Comparison of ENCODE assay signal across 24 cellular contexts in genomic region chr4:152719291-152719690, GRCh38. TPM values are rescaled to one million over a fixed set of nuclear protein-coding genes. Genes with fewer than 3 reads are reported as not detected.
A peak's percentile ranks its signal among the peaks of the same experiment; 100 is the strongest.
DNase-seq lines count a peak whose midpoint lies in the region; ATAC-seq, FAIRE-seq and TF ChIP-seq lines count a peak whose summit lies in the region.
"Had no signal": no experiment of that assay in that cellular context is flagged by ENCODE, and none has a peak within 500 bp of the region (broad histone marks: within the 10 kb centered on the region; RNA-seq: fewer than 3 reads in every experiment).

No MANE protein-coding gene starts in this region.

- no peak overlapping the region for H3K4me3 Mint-ChIP-seq in GM23338
- no peak overlapping the region for H3K4me3 Mint-ChIP-seq in stimulated activated naive B cell treated with anti-CD40 and anti-IgM and Interleukin-4, amounts not matched to agents 10 μg/mL and 1 μg/mL and 100 μg/mL, for 72 hours
- H3K4me3 Mint-ChIP-seq: CD4-positive, alpha-beta T cell had no signal

- H3K4me3 ChIP-seq in GM23338 (no peak overlapping the region), small intestine (ENCODE audit: low read depth in 1 of 2, low read length in 2 of 2) (no peak overlapping the region), spleen (no peak overlapping the region)
- H3K4me3 ChIP-seq: A549; BLaER1 treated with 17β-estradiol and CSF1 and Interleukin-3, amounts not matched to agents 10 nM and 100 nM; GM12878; K562; PC-9; SJSA1 had no signal

- H3K36me3 Mint-ChIP-seq in GM23338 (ENCODE audit: low read depth) = peaks cover 10% of the 10 kb centered on the region
- H3K36me3 Mint-ChIP-seq in stimulated activated naive B cell treated with anti-CD40 and anti-IgM and Interleukin-4, amounts not matched to agents 10 μg/mL and 1 μg/mL and 100 μg/mL, for 72 hours = peaks cover 6 to 7% of the 10 kb centered on the region in 2 donors

- DNase-seq in GM23338 (ENCODE audit: low spot score) (no peak), foreskin keratinocyte (no peak), small intestine (no peak), spleen (no peak), HCEC 1CT (no peak)
- no peak for DNase-seq in stimulated activated naive B cell treated with anti-CD40 and anti-IgM and Interleukin-4, amounts not matched to agents 10 μg/mL and 1 μg/mL and 100 μg/mL, for 72 hours
- DNase-seq: AML-193; CD4-positive, alpha-beta T cell; Kasumi-1; NCI-H1105 treated with DMSO at 0.1 percent for 48 hours; NCI-H146; NCI-H1930; NCI-H524 treated with DMSO at 0.1 percent for 48 hours; NCI-H774; PC-9 had no signal

- ATAC-seq in GM23338 (no peak), foreskin keratinocyte (no peak)
- ATAC-seq in stimulated activated naive B cell treated with anti-CD40 and anti-IgM and Interleukin-4, amounts not matched to agents 10 μg/mL and 1 μg/mL and 100 μg/mL, for 72 hours (replicated peaks) = no peak
- ATAC-seq: A549, GM12878, Right ventricle myocardium inferior had no signal

- no peaks in the 10 kb centered on the region for H3F3A ChIP-seq in GM23338 (replicated peaks; ENCODE audit: low read depth)

- H3K27ac ChIP-seq in GM23338 (ENCODE audit: low read depth) (no peak overlapping the region), VCaP (peak overlapping the region; percentile 53; the same call in 1 of the 2 replicates), foreskin keratinocyte (peak overlapping the region; percentile 88), small intestine (ENCODE audit: low read depth in 1 of 2, low read length in 1 of 2) (no peak overlapping the region), spleen (no peak overlapping the region)
- H3K27ac ChIP-seq: A549; BLaER1 treated with 17β-estradiol and CSF1 and Interleukin-3, amounts not matched to agents 10 nM and 100 nM; HL-60; PC-9; SJSA1 had no signal

- no peak for FAIRE-seq in small intestine (lab: Jason Lieb, UNC)
- FAIRE-seq: A549, G401.6, GM12878, K562 had no signal

- no peaks in the 10 kb centered on the region for H3K79me2 ChIP-seq in GM23338 (replicated peaks; ENCODE audit: insufficient read depth)

- no peak for TF ChIP-seq POLR2A in spleen (IDR thresholded peaks at IDR 0.05)

- H3K9me2 ChIP-seq in GM23338 (ENCODE audit: insufficient read depth) = no peaks in the 10 kb centered on the region

- H3K27me3 Mint-ChIP-seq in GM23338 (ENCODE audit: insufficient read depth, low read depth, poor library complexity) = peaks cover 9% of the 10 kb centered on the region
- peaks cover 4 to 6% of the 10 kb centered on the region in 2 donors for H3K27me3 Mint-ChIP-seq in stimulated activated naive B cell treated with anti-CD40 and anti-IgM and Interleukin-4, amounts not matched to agents 10 μg/mL and 1 μg/mL and 100 μg/mL, for 72 hours
- H3K27me3 Mint-ChIP-seq: CD4-positive, alpha-beta T cell had no signal

- TF ChIP-seq CTCF in GM23338 (conservative IDR thresholded peaks at IDR 0.05; ENCODE audit: low read depth in 2 of 2) = no peak
- no peak for TF ChIP-seq CTCF in VCaP (conservative IDR thresholded peaks at IDR 0.05)
- TF ChIP-seq CTCF in foreskin keratinocyte (conservative IDR thresholded peaks at IDR 0.05) = no peak
- TF ChIP-seq CTCF in spleen (IDR thresholded peaks at IDR 0.05 in 8 of 11, conservative IDR thresholded peaks at IDR 0.05 in 3 of 11) = no peak

- peaks cover 4% of the 10 kb centered on the region for H3K4me1 ChIP-seq in GM23338 (ENCODE audit: insufficient read depth)
- peaks cover 13% of the 10 kb centered on the region for H3K4me1 ChIP-seq in foreskin keratinocyte
- no peaks in the 10 kb centered on the region for H3K4me1 ChIP-seq in small intestine (ENCODE audit: control insufficient read depth in 2 of 2, insufficient read depth in 1 of 2, low read depth in 1 of 2, low read length in 1 of 2)
- H3K4me1 ChIP-seq in spleen = peaks cover 0 to 5% (median 0%) of the 10 kb centered on the region in 6 donors
- H3K4me1 ChIP-seq: A549, SJSA1 had no signal

- no peaks in the 10 kb centered on the region for H4K20me1 ChIP-seq in GM23338 (replicated peaks; ENCODE audit: insufficient read depth)
- H4K20me1 ChIP-seq: BLaER1 treated with 17β-estradiol and CSF1 and Interleukin-3, amounts not matched to agents 10 nM and 100 nM had no signal

- 46 to 97% (median 78%) methylated on average over 1 of the region's 1 CpG for WGBS in small intestine, 3 donors
- WGBS in spleen, 5 donors = 59 to 100% (median 97%) methylated on average over 1 of the region's 1 CpG

- H3K27ac Mint-ChIP-seq in GM23338 = no peak overlapping the region
- H3K27ac Mint-ChIP-seq in stimulated activated naive B cell treated with anti-CD40 and anti-IgM and Interleukin-4, amounts not matched to agents 10 μg/mL and 1 μg/mL and 100 μg/mL, for 72 hours = peak overlapping the region; percentile 7
- H3K27ac Mint-ChIP-seq: CD4-positive, alpha-beta T cell had no signal

- no peak overlapping the region for H3K4me2 ChIP-seq in GM23338
- H3K4me2 ChIP-seq: A549; BLaER1 treated with 17β-estradiol and CSF1 and Interleukin-3, amounts not matched to agents 10 nM and 100 nM; PC-9 had no signal

- peaks cover 8% of the 10 kb centered on the region; the same call in 2 of the 3 replicates for H3K9me3 Mint-ChIP-seq in GM23338
- peaks cover 5 to 6% of the 10 kb centered on the region in 2 donors for H3K9me3 Mint-ChIP-seq in stimulated activated naive B cell treated with anti-CD40 and anti-IgM and Interleukin-4, amounts not matched to agents 10 μg/mL and 1 μg/mL and 100 μg/mL, for 72 hours

- H3K9me3 ChIP-seq in small intestine (ENCODE audit: control insufficient read depth, low read depth) = no peaks in the 10 kb centered on the region
- H3K9me3 ChIP-seq in spleen = peaks cover 0 to 15% (median 0%) of the 10 kb centered on the region in 8 donors
- H3K9me3 ChIP-seq: SJSA1 had no signal

- peaks cover 27% of the 10 kb centered on the region for H3K4me1 Mint-ChIP-seq in GM23338
- H3K4me1 Mint-ChIP-seq in stimulated activated naive B cell treated with anti-CD40 and anti-IgM and Interleukin-4, amounts not matched to agents 10 μg/mL and 1 μg/mL and 100 μg/mL, for 72 hours = peaks cover 11 to 12% of the 10 kb centered on the region in 2 donors

- intact Hi-C loops in spleen (cut with DNase I; ENCODE audit: low total_unique reads) = no loop called here

- no peaks in the 10 kb centered on the region for H3K36me3 ChIP-seq in GM23338 (ENCODE audit: insufficient read depth)
- no peaks in the 10 kb centered on the region for H3K36me3 ChIP-seq in small intestine (ENCODE audit: control insufficient read depth in 2 of 2, insufficient read depth in 2 of 2, low read length in 2 of 2)
- no peaks in the 10 kb centered on the region for H3K36me3 ChIP-seq in spleen
- H3K36me3 ChIP-seq: BLaER1 treated with 17β-estradiol and CSF1 and Interleukin-3, amounts not matched to agents 10 nM and 100 nM; SJSA1 had no signal

- peak overlapping the region; percentile 54; the same call in 1 of the 2 replicates for H2AFZ ChIP-seq in GM23338
- H2AFZ ChIP-seq: PC-9 had no signal

- H3K27me3 ChIP-seq in GM23338 (ENCODE audit: insufficient read depth) (no peaks in the 10 kb centered on the region), foreskin keratinocyte (no peaks in the 10 kb centered on the region), small intestine (ENCODE audit: control insufficient read depth in 2 of 2, insufficient read depth in 2 of 2, low read length in 2 of 2) (no peaks in the 10 kb centered on the region), spleen (replicated peaks in 1 of 7) (no peaks in the 10 kb centered on the region)
- H3K27me3 ChIP-seq: BLaER1 treated with 17β-estradiol and CSF1 and Interleukin-3, amounts not matched to agents 10 nM and 100 nM had no signal

TF ChIP-seq in GM23338, 12 proteins besides CTCF, POLR2A, EP300 and RAD21:
- TF ChIP-seq, protein P1, sequence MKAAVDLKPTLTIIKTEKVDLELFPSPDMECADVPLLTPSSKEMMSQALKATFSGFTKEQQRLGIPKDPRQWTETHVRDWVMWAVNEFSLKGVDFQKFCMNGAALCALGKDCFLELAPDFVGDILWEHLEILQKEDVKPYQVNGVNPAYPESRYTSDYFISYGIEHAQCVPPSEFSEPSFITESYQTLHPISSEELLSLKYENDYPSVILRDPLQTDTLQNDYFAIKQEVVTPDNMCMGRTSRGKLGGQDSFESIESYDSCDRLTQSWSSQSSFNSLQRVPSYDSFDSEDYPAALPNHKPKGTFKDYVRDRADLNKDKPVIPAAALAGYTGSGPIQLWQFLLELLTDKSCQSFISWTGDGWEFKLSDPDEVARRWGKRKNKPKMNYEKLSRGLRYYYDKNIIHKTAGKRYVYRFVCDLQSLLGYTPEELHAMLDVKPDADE (IDR thresholded peaks at IDR 0.05) = no peak

RNA-seq across cellular contexts. Expression of gene TMEM154, which starts 39.5 kb away (rescaled TPM):
- 1.7 and 2.7 TPM in 2 replicates for total RNA-seq in GM23338 (2014; rRNA removed; shearing (Covaris generic))
- 1.0 and 1.8 TPM in 2 replicates for polyA plus RNA-seq in GM23338 (2016; fragmentation: Nextera tagmentation; extraction: Ambion mirVana)
- total RNA-seq in foreskin keratinocyte = 102 and 118 TPM in 2 replicates
- polyA plus RNA-seq in foreskin keratinocyte = 12.8 and 13.3 TPM in 2 replicates
- 1 to 10 TPM in 1 of 3 donors, under 1 TPM in 2; under 0.01 to 3.8 (median 0.95) TPM for polyA plus RNA-seq in small intestine
- total RNA-seq in spleen = 10 to 100 TPM; 22.2 to 72.3 (median 37.7) TPM
- 1 to 10 TPM; 5.0 to 6.4 (median 5.2) TPM for polyA plus RNA-seq in spleen

Comparison
In these comparisons a context has a peak if more than half of its experiments do, and no peak if none do; other contexts are left out.
1. H3K27ac ChIP-seq: peak in VCaP (single experiment) and foreskin keratinocyte (single experiment); none in GM23338 (single experiment), small intestine (0 of 2) and spleen (0 of 8).